Comparison of ENCODE assay signal across 25 cellular contexts in genomic region chrX:38666909-38667308, GRCh38.
DNase-seq lines count a peak whose midpoint lies in the region; ATAC-seq and TF ChIP-seq lines count a peak whose summit lies in the region.
"Had no signal": no experiment of that assay in that cellular context is flagged by ENCODE, and none has a peak within 500 bp of the region (broad histone marks: within the 10 kb centered on the region; RNA-seq: fewer than 3 reads in every experiment).

No MANE protein-coding gene starts in this region.

- no peaks in the 10 kb centered on the region for H3K9me3 Mint-ChIP-seq in stimulated activated naive B cell treated with anti-CD40 and anti-IgM and Interleukin-4, amounts not matched to agents 10 μg/mL and 1 μg/mL and 100 μg/mL, for 72 hours
- H3K9me3 Mint-ChIP-seq: CD4-positive, alpha-beta memory T cell; CD8-positive, alpha-beta memory T cell had no signal

- no peak overlapping the region for H3K14ac ChIP-seq in neuronal stem cell (ENCODE audit: low read length)

- peaks cover 0 to 1% of the 10 kb centered on the region in 2 donors for H3K4me1 Mint-ChIP-seq in stimulated activated naive B cell treated with anti-CD40 and anti-IgM and Interleukin-4, amounts not matched to agents 10 μg/mL and 1 μg/mL and 100 μg/mL, for 72 hours
- H3K4me1 Mint-ChIP-seq: CD8-positive, alpha-beta memory T cell had no signal

- H3K79me1 ChIP-seq in neuronal stem cell (ENCODE audit: low read depth, low read length), result no peaks in the 10 kb centered on the region

- H3K27ac Mint-ChIP-seq in stimulated activated naive B cell treated with anti-CD40 and anti-IgM and Interleukin-4, amounts not matched to agents 10 μg/mL and 1 μg/mL and 100 μg/mL, for 72 hours, result no peak overlapping the region
- H3K27ac Mint-ChIP-seq: B cell; CD14-positive monocyte; CD4-positive, CD25-positive, alpha-beta regulatory T cell; CD8-positive, alpha-beta memory T cell had no signal

- no peaks in the 10 kb centered on the region for H3K36me3 ChIP-seq in neuronal stem cell (replicated peaks in 1 of 2; ENCODE audit: control insufficient read depth in 2 of 2, insufficient read depth in 2 of 2, low read length in 2 of 2)
- H3K36me3 ChIP-seq: BLaER1 had no signal

- TF ChIP-seq POLR2A in erythroblast (IDR thresholded peaks at IDR 0.05; ENCODE audit: low read length), result no peak

- DNase-seq in NCI-H82 (lab: John Stamatoyannopoulos, UW) (peak; percentile 1), NCI-H82 treated with DMSO at 0.1 percent for 48 hours (lab: John Stamatoyannopoulos, UW; ENCODE audit: unreplicated experiment) (no peak), erythroblast (lab: John Stamatoyannopoulos, UW) (peak; percentile 7 to 36), neuronal stem cell (ENCODE audit: low spot score) (no peak), NCI-H774 (lab: John Stamatoyannopoulos, UW) (no peak)
- DNase-seq in stimulated activated naive B cell treated with anti-CD40 and anti-IgM and Interleukin-4, amounts not matched to agents 10 μg/mL and 1 μg/mL and 100 μg/mL, for 72 hours, result no peak
- DNase-seq: AML-193; C1 segment of cervical spinal cord; CD4-positive, alpha-beta memory T cell; CD4-positive, CD25-positive, alpha-beta regulatory T cell; CD8-positive, alpha-beta memory T cell; COR-L47; DMS 273 treated with DMSO at 0.1 percent for 48 hours; DMS153; DMS53; DMS79; DND-41; EL; GDM1 had no signal

- no peak overlapping the region for H3K4ac ChIP-seq in neuronal stem cell (ENCODE audit: low read length)

- H3K27me3 Mint-ChIP-seq in stimulated activated naive B cell treated with anti-CD40 and anti-IgM and Interleukin-4, amounts not matched to agents 10 μg/mL and 1 μg/mL and 100 μg/mL, for 72 hours, result peaks cover 0 to 6% of the 10 kb centered on the region in 2 donors
- H3K27me3 Mint-ChIP-seq: CD4-positive, alpha-beta memory T cell had no signal

- H3K4me1 ChIP-seq in neuronal stem cell (ENCODE audit: control insufficient read depth in 2 of 2, insufficient read depth in 1 of 2, low read depth in 1 of 2, low read length in 2 of 2), result no peaks in the 10 kb centered on the region
- H3K4me1 ChIP-seq: A549 had no signal

- H2BK15ac ChIP-seq in neuronal stem cell (ENCODE audit: low read length), result no peak overlapping the region

- H2BK12ac ChIP-seq in neuronal stem cell (ENCODE audit: low read length), result no peak overlapping the region

- no peak overlapping the region for H4K91ac ChIP-seq in neuronal stem cell (ENCODE audit: low read depth, low read length, poor library complexity)

- no peak overlapping the region for H3K4me2 ChIP-seq in neuronal stem cell (ENCODE audit: insufficient read depth, low read length, poor library complexity, severe bottlenecking)
- H3K4me2 ChIP-seq: A549, BLaER1 had no signal

- no peak overlapping the region for H3K18ac ChIP-seq in neuronal stem cell (ENCODE audit: low read length)

- H3K27me3 ChIP-seq in neuronal stem cell (ENCODE audit: control insufficient read depth in 3 of 3, insufficient read depth in 3 of 3, low read depth in 1 of 3, low read length in 3 of 3), result peaks cover 0 to 5% (median 0%) of the 10 kb centered on the region in 3 experiments
- H3K27me3 ChIP-seq: BLaER1 had no signal

- no peak overlapping the region for H3K4me3 ChIP-seq in neuronal stem cell (ENCODE audit: low read length in 2 of 2)
- H3K4me3 ChIP-seq: A549, BLaER1, GM12878 had no signal

- H2BK120ac ChIP-seq in neuronal stem cell (ENCODE audit: low read depth, low read length), result no peak overlapping the region

- no peak overlapping the region for H3K27ac ChIP-seq in neuronal stem cell (replicated peaks; ENCODE audit: low read length)
- H3K27ac ChIP-seq: 22Rv1, A549, BLaER1 had no signal

- H3K36me3 Mint-ChIP-seq in stimulated activated naive B cell treated with anti-CD40 and anti-IgM and Interleukin-4, amounts not matched to agents 10 μg/mL and 1 μg/mL and 100 μg/mL, for 72 hours, result no peaks in the 10 kb centered on the region
- H3K36me3 Mint-ChIP-seq: CD14-positive monocyte; CD4-positive, alpha-beta memory T cell; CD4-positive, CD25-positive, alpha-beta regulatory T cell; CD8-positive, alpha-beta memory T cell had no signal

- ATAC-seq in stimulated activated naive B cell treated with anti-CD40 and anti-IgM and Interleukin-4, amounts not matched to agents 10 μg/mL and 1 μg/mL and 100 μg/mL, for 72 hours (replicated peaks), result no peak
- ATAC-seq: A549, GM12878 had no signal

- H3K9me3 ChIP-seq in neuronal stem cell (replicated peaks in 1 of 2; ENCODE audit: control insufficient read depth in 2 of 2, insufficient read depth in 1 of 2, low read depth in 1 of 2, low read length in 2 of 2), result no peaks in the 10 kb centered on the region
- H3K9me3 ChIP-seq: A549, BLaER1 had no signal

- H4K8ac ChIP-seq in neuronal stem cell (ENCODE audit: low read depth, low read length), result no peak overlapping the region

- no peak overlapping the region for H3K4me3 Mint-ChIP-seq in stimulated activated naive B cell treated with anti-CD40 and anti-IgM and Interleukin-4, amounts not matched to agents 10 μg/mL and 1 μg/mL and 100 μg/mL, for 72 hours
- H3K4me3 Mint-ChIP-seq: B cell; CD14-positive monocyte; CD4-positive, alpha-beta memory T cell; CD4-positive, CD25-positive, alpha-beta regulatory T cell; CD8-positive, alpha-beta memory T cell had no signal

- H3K9ac ChIP-seq in neuronal stem cell (ENCODE audit: low read depth, low read length, poor library complexity), result peak overlapping the region; percentile 21
- H3K9ac ChIP-seq: BLaER1 had no signal

- H2AK5ac ChIP-seq in neuronal stem cell (ENCODE audit: low read depth, low read length), result no peak overlapping the region

- H2AFZ ChIP-seq in neuronal stem cell (ENCODE audit: low read length), result no peak overlapping the region

- H3K23ac ChIP-seq in neuronal stem cell (ENCODE audit: low read depth, low read length, poor library complexity), result no peak overlapping the region

- H2BK5ac ChIP-seq in neuronal stem cell (ENCODE audit: low read length), result no peak overlapping the region

Comparison
In these comparisons a context has a peak if more than half of its experiments do, and no peak if none do; other contexts are left out.
1. DNase-seq: peak in NCI-H82 (single experiment) and erythroblast (2 of 2); none in NCI-H82 treated with DMSO at 0.1 percent for 48 hours (single experiment), neuronal stem cell (single experiment), stimulated activated naive B cell treated with anti-CD40 and anti-IgM and Interleukin-4, amounts not matched to agents 10 μg/mL and 1 μg/mL and 100 μg/mL, for 72 hours (single experiment) and NCI-H774 (single experiment).